ENCODE assay signal across 1 cellular context in the genomic region with DNA sequence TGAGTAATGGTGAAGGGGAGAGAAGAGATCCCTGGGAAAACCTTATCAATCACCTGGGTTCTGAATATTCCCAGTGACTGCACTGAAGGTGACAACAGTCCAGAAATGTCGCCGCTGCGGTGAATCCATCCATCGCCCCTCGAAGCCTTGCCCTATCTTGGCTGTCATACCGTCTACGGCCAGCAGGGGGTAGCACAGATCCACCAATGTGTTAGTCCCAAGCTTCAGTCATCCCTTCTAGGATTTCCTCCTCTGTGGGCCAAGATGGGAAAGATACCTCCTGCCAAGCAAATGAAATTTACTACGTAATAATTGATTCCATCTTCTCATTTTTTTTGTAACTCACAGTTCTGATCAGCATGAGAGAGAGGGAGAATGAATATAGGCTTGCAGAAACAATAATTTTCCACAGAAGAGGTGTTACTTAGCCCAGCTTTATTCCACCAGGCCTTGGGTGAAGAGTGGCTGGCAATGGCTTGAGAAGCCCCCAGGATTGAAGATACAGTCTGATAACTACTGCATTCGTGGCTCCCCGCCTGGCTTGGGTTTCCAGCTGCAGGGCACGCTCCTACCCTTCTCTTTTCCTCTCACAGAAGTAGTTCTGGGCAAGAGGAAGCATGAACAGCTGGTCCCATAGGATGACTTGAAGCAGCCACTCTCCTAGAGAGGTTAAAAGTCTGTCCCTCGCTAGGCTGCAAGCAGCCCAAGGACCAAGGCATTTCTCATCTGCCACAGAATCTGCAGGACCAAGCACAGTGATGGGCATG.
TF ChIP-seq lines count a peak whose summit lies in the region.

No MANE protein-coding gene starts in this region.

TF ChIP-seq in GM12878, 131 proteins besides CTCF, POLR2A, EP300 and RAD21 (continued from another document):
- TF ChIP-seq SMC3 (IDR thresholded peaks at IDR 0.05; ENCODE audit: borderline replicate concordance, low read length) = peak; percentile 98
- TF ChIP-seq TAF1 (IDR thresholded peaks at IDR 0.05; ENCODE audit: borderline replicate concordance, low read depth, low read length) = no peak
- 0 out of 2 replicates have a peak, but pooled peaks have one; percentile 40 for TF ChIP-seq RB1 (IDR thresholded peaks at IDR 0.05; ENCODE audit: borderline replicate concordance)
- peak; percentile 16; the same call in 1 of the 2 replicates for TF ChIP-seq CBFB (IDR thresholded peaks at IDR 0.05; ENCODE audit: low read depth)
- 0 out of 2 replicates have a peak, but pooled peaks have one; percentile 46 for TF ChIP-seq SMARCA5 (IDR thresholded peaks at IDR 0.05)
- peak; percentile 53 for TF ChIP-seq RELA (IDR thresholded peaks at IDR 0.05; ENCODE audit: borderline replicate concordance, partially characterized antibody)
- TF ChIP-seq IKZF2 (IDR thresholded peaks at IDR 0.05) = peak in 1 of 2 experiments; percentile 21; a peak in 1 of 4 replicates
- peak; percentile 29; the same call in 1 of the 2 replicates for TF ChIP-seq RELB (IDR thresholded peaks at IDR 0.05; ENCODE audit: low read depth)
- 0 out of 2 replicates have a peak, but pooled peaks have one; percentile 33 for TF ChIP-seq IRF4 (IDR thresholded peaks at IDR 0.05; ENCODE audit: low read depth, low read length)
